22 cellular contexts compared by ENCODE assay signal in the genomic region with DNA sequence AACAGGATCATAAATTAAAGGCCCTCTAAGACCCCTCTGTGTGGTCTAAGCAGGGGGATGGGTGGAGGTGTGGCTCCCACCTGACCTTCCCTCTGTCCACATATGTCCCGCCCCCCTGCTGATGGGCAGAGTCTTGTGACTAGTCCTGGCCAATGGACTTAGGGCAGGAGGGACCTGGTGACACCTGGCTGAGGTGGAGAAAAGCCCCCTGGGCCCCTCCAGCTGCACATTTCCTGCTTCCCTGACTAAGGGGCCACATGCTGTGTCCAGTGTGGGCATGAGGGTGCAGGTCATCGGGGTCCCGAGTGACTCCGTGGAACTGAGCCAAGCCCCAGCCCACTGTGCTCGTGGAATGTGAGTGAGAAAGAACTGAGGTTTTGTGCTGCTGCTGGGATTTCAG.
"Had no signal": no experiment of that assay in that cellular context is flagged by ENCODE, and none has a peak within 500 bp of the region (broad histone marks: within the 10 kb centered on the region; RNA-seq: fewer than 3 reads in every experiment).

No MANE protein-coding gene starts in this region.

- ATAC-seq: natural killer cell treated with Interleukin-12 subunit alpha and Interleukin-12 subunit beta and Interleukin-15 and Interleukin-18, amount 100 ng/mL, for 72 hours; stimulated activated naive CD8-positive, alpha-beta T cell treated with anti-CD3 and anti-CD28 coated beads, Interleukin-15, Interleukin-2, amounts not matched to agents 100 U/mL and 50 U/mL, for 24 hours; T-helper 17 cell had no signal

- H3K4me1 ChIP-seq: adrenal gland, ascending aorta, colonic mucosa, parathyroid adenoma, tibial artery had no signal

- DNase-seq: activated CD4-positive, alpha-beta memory T cell treated with anti-CD3 and anti-CD28 coated beads for 36 hours; activated CD4-positive, alpha-beta T cell treated with anti-CD3 and anti-CD28 coated beads for 48 hours; activated CD4-positive, CD25-positive, alpha-beta regulatory T cell; activated naive CD4-positive, alpha-beta T cell; activated T-cell treated with anti-CD3 and anti-CD28 coated beads for 4 hours; brain microvascular endothelial cell; colonic mucosa; immature natural killer cell; kidney glomerular epithelial cell; stimulated activated CD4-positive, alpha-beta T cell treated with anti-CD3 and anti-CD28 coated beads, Interleukin-4, amount 100 ng/mL, for 4 hours; stimulated activated naive CD8-positive, alpha-beta T cell treated with anti-CD3 and anti-CD28 coated beads, Interleukin-15, Interleukin-2, amounts not matched to agents 100 U/mL and 50 U/mL, for 24 hours; substantia nigra; SW 1271; T-helper 17 cell had no signal

- H3K4me1 Mint-ChIP-seq: central memory CD8-positive, alpha-beta T cell; immature natural killer cell; T-helper 17 cell had no signal

- H3K4me3 Mint-ChIP-seq: activated CD4-positive, alpha-beta memory T cell treated with anti-CD3 and anti-CD28 coated beads for 36 hours; activated naive CD8-positive, alpha-beta T cell; central memory CD8-positive, alpha-beta T cell; immature natural killer cell; natural killer cell treated with Interleukin-12 subunit alpha and Interleukin-12 subunit beta and Interleukin-15 and Interleukin-18, amount 100 ng/mL, for 72 hours; T-helper 17 cell had no signal

- H3K36me3 ChIP-seq: adrenal gland, ascending aorta, brain microvascular endothelial cell, colonic mucosa, tibial artery had no signal

- H3K9me3 Mint-ChIP-seq: immature natural killer cell; natural killer cell treated with Interleukin-12 subunit alpha and Interleukin-12 subunit beta and Interleukin-15 and Interleukin-18, amount 100 ng/mL, for 72 hours had no signal

- H3K9me3 ChIP-seq: adrenal gland, ascending aorta, colonic mucosa, tibial artery had no signal

- H3K27ac ChIP-seq: adrenal gland, ascending aorta, brain microvascular endothelial cell, colonic mucosa, parathyroid adenoma, SK-N-MC, tibial artery had no signal

- H3K27me3 Mint-ChIP-seq: activated naive CD8-positive, alpha-beta T cell had no signal

- H3K27ac Mint-ChIP-seq: activated CD4-positive, alpha-beta memory T cell treated with anti-CD3 and anti-CD28 coated beads for 36 hours; activated naive CD8-positive, alpha-beta T cell; immature natural killer cell; natural killer cell treated with Interleukin-12 subunit alpha and Interleukin-12 subunit beta and Interleukin-15 and Interleukin-18, amount 100 ng/mL, for 72 hours; T-helper 17 cell had no signal

- H3K4me3 ChIP-seq: adrenal gland, ascending aorta, colonic mucosa, SK-N-MC, tibial artery had no signal

- H3K27me3 ChIP-seq: adrenal gland, ascending aorta, brain microvascular endothelial cell, colonic mucosa had no signal

- H3K36me3 Mint-ChIP-seq: activated CD4-positive, alpha-beta memory T cell treated with anti-CD3 and anti-CD28 coated beads for 36 hours; activated naive CD8-positive, alpha-beta T cell; immature natural killer cell; natural killer cell treated with Interleukin-12 subunit alpha and Interleukin-12 subunit beta and Interleukin-15 and Interleukin-18, amount 100 ng/mL, for 72 hours had no signal
